In the genomic region with DNA sequence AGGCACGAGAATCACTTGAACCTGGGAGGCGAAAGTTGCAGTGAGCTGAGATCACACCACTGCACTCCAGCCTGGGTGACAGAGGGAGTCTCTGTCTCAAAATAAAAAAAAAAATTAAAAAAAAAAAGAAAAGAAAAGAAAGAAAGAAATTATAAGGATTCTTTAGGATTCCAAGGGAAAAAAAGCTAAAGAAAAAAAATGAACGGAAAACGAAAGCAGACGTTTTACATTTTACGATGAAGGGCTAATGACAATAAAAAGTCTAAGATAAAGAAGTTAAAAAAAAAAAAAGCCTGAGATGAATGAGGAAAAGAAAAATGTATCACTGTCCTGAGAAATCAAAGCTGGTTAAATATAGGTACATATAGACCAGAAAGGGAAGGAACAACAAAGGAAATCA, we compare ENCODE assay signal across 18 cellular contexts. TPM values are rescaled to one million over a fixed set of nuclear protein-coding genes. Genes with fewer than 3 reads are reported as not detected.
A peak's percentile ranks its signal among the peaks of the same experiment; 100 is the strongest.
DNase-seq lines count a peak whose midpoint lies in the region; ATAC-seq, FAIRE-seq and TF ChIP-seq lines count a peak whose summit lies in the region.
"Had no signal": no experiment of that assay in that cellular context is flagged by ENCODE, and none has a peak within 500 bp of the region (broad histone marks: within the 10 kb centered on the region; RNA-seq: fewer than 3 reads in every experiment).

No MANE protein-coding gene starts in this region.

- no peak for TF ChIP-seq EP300 in K562 (IDR thresholded peaks at IDR 0.05; ENCODE audit: low read length)

- no TSS peak for BruUV-seq in K562 (replicated peaks; lab: Mats Ljungman, UMichigan)

- H2AFZ ChIP-seq in K562 (ENCODE audit: low read depth, low read length), result no peak overlapping the region

- no peak for ATAC-seq in CD4-positive, alpha-beta T cell (ENCODE audit: poor library complexity)
- ATAC-seq in T-cell (replicated peaks in 1 of 4), result no peak
- ATAC-seq in K562, result no peak
- ATAC-seq in GM18868 (IDR thresholded peaks at IDR 0.05; ENCODE audit: unreplicated experiment), result no peak
- no peak for ATAC-seq in HG02973 (IDR thresholded peaks at IDR 0.05; ENCODE audit: unreplicated experiment)
- ATAC-seq: A549 had no signal

- TF ChIP-seq RAD21 in K562 (CRISPR knock-in tag; conservative IDR thresholded peaks at IDR 0.05 in 1 of 2, IDR thresholded peaks at IDR 0.05 in 1 of 2), result no peak

- no peaks in the 10 kb centered on the region for H3K27me3 Mint-ChIP-seq in CD4-positive, alpha-beta T cell
- H3K27me3 Mint-ChIP-seq in T-cell (no peaks in the 10 kb centered on the region), mesothelial cell of epicardium (ENCODE audit: low read depth) (no peaks in the 10 kb centered on the region)

- no peaks in the 10 kb centered on the region for H3K9me3 Mint-ChIP-seq in CD4-positive, alpha-beta T cell
- no peaks in the 10 kb centered on the region for H3K9me3 Mint-ChIP-seq in T-cell
- H3K9me3 Mint-ChIP-seq in mesothelial cell of epicardium, result no peaks in the 10 kb centered on the region

- in situ Hi-C loops in K562 (cut with MboI), result loop anchor here (5.0 kb wide), 1 partner anchor 165 kb away; no protein-coding TSS in a partner anchor

- TF ChIP-seq CTCF in CD4-positive, alpha-beta T cell (IDR thresholded peaks at IDR 0.05), result no peak
- TF ChIP-seq CTCF in K562 (IDR thresholded peaks at IDR 0.05 in 2 of 3, conservative IDR thresholded peaks at IDR 0.05 in 1 of 3; ENCODE audit: insufficient read depth in 2 of 3, low read depth in 1 of 3, low read length in 3 of 3) (no peak), mesothelial cell of epicardium (IDR thresholded peaks at IDR 0.05; ENCODE audit: unreplicated experiment) (no peak)

- H3K27ac ChIP-seq in CD4-positive, alpha-beta T cell (ENCODE audit: low read depth, low read length), result no peak overlapping the region
- H3K27ac ChIP-seq in K562 (ENCODE audit: extremely low read depth, low read depth, low read length), result no peak overlapping the region
- H3K27ac ChIP-seq: A549; BLaER1 treated with 17β-estradiol and CSF1 and Interleukin-3, amounts not matched to agents 10 nM and 100 nM had no signal

- POLR2A ChIA-PET in CD4-positive, alpha-beta T cell (lab: Charles Lee), result interaction anchor here (0.7 to 2.0 kb wide), 4 partner anchors 58 to 167 kb away, joined by 3 to 11 read pairs (median 4); a partner anchor contains a TSS
- POLR2A ChIA-PET in T-cell (lab: Charles Lee) (interaction anchor here in 1 of 2 donors (0.9 kb wide), 1 partner anchor 57 kb away, joined by 7 read pairs; no protein-coding TSS in a partner anchor), K562 (lab: Yijun Ruan, JAX) (interaction anchor here (0.6 to 1.6 kb wide), 7 partner anchors 8 to 366 kb away, joined by 3 to 9 read pairs (median 3); no protein-coding TSS in a partner anchor)

- H3K27me3 ChIP-seq in CD4-positive, alpha-beta T cell (ENCODE audit: control insufficient read depth, insufficient read depth, low read length), result no peaks in the 10 kb centered on the region
- no peaks in the 10 kb centered on the region for H3K27me3 ChIP-seq in K562 (ENCODE audit: control insufficient read depth in 2 of 2, insufficient read depth in 2 of 2, low read length in 2 of 2)
- H3K27me3 ChIP-seq: BLaER1 treated with 17β-estradiol and CSF1 and Interleukin-3, amounts not matched to agents 10 nM and 100 nM had no signal

- intact Hi-C loops in CD4-positive, alpha-beta T cell (cut with DNase I, micrococcal nuclease), result loop anchor here in 1 of 2 experiments (5.0 kb wide), 1 partner anchor 115 kb away; no protein-coding TSS in a partner anchor
- intact Hi-C loops in K562 (cut with micrococcal nuclease), result loop anchor here (10.0 kb wide), 1 partner anchor 662 kb away; no protein-coding TSS in a partner anchor

- no peak overlapping the region for H3K4me3 ChIP-seq in K562
- H3K4me3 ChIP-seq: A549; BLaER1 treated with 17β-estradiol and CSF1 and Interleukin-3, amounts not matched to agents 10 nM and 100 nM had no signal

- H3K4me1 ChIP-seq in K562 (replicated peaks in 1 of 2; ENCODE audit: control insufficient read depth in 2 of 2, insufficient read depth in 2 of 2, low read length in 2 of 2), result no peaks in the 10 kb centered on the region
- H3K4me1 ChIP-seq: A549; BLaER1 treated with 17β-estradiol and CSF1 and Interleukin-3, amounts not matched to agents 10 nM and 100 nM had no signal

- H3K9me3 ChIP-seq in CD4-positive, alpha-beta T cell (ENCODE audit: control insufficient read depth, low read length), result no peaks in the 10 kb centered on the region
- no peaks in the 10 kb centered on the region for H3K9me3 ChIP-seq in K562 (replicated peaks; ENCODE audit: control insufficient read depth, insufficient read depth, low read depth, low read length)
- H3K9me3 ChIP-seq: A549; BLaER1 treated with 17β-estradiol and CSF1 and Interleukin-3, amounts not matched to agents 10 nM and 100 nM had no signal

- H3K79me2 ChIP-seq in K562 (ENCODE audit: control insufficient read depth, insufficient read depth, low read length), result peaks cover 13% of the 10 kb centered on the region; the same call in 2 of the 3 replicates

- no peaks in the 10 kb centered on the region for H4K20me1 ChIP-seq in K562 (replicated peaks; ENCODE audit: control insufficient read depth, insufficient read depth, low read length)

- CTCF ChIA-PET in CD4-positive, alpha-beta T cell (lab: Charles Lee), result interaction anchor here (9.6 kb wide), 1 partner anchor 166 kb away, joined by 58 read pairs; no protein-coding TSS in a partner anchor
- CTCF ChIA-PET in T-cell (lab: Charles Lee) (interaction anchor here (0.5 to 6.9 kb wide), 12 partner anchors 14 to 819 kb away, joined by 3 to 96 read pairs (median 4); no protein-coding TSS in a partner anchor), K562 (lab: Yijun Ruan, JAX; ENCODE audit: low intra/inter-chr PET ratio) (interaction anchor here (0.7 to 3.8 kb wide), 3 partner anchors 167 to 628 kb away, joined by 3 to 93 read pairs (median 5); no protein-coding TSS in a partner anchor)

- TF ChIP-seq POLR2A in K562 (conservative IDR thresholded peaks at IDR 0.05), result no peak

- no peak for FAIRE-seq in K562 (lab: Jason Lieb, UNC)
- FAIRE-seq: A549, GM12892 had no signal

- H3K9ac ChIP-seq in K562 (ENCODE audit: insufficient read depth in 1 of 2, low read depth in 2 of 2, low read length in 2 of 2), result no peak overlapping the region
- H3K9ac ChIP-seq: BLaER1 treated with 17β-estradiol and CSF1 and Interleukin-3, amounts not matched to agents 10 nM and 100 nM had no signal

- no peaks in the 10 kb centered on the region for H3K9me1 ChIP-seq in K562 (ENCODE audit: control insufficient read depth, insufficient read depth, low read length)

- peaks cover 24% of the 10 kb centered on the region for H3K36me3 ChIP-seq in K562 (ENCODE audit: control insufficient read depth, insufficient read depth, low read length)

- H3K27ac Mint-ChIP-seq in CD4-positive, alpha-beta T cell, result peak overlapping the region; percentile 25
- H3K27ac Mint-ChIP-seq in T-cell (peak overlapping the region; percentile 25 to 36), mesothelial cell of epicardium (peak overlapping the region; percentile 73)

- H3K36me3 Mint-ChIP-seq in CD4-positive, alpha-beta T cell (ENCODE audit: low read depth), result peaks cover 22% of the 10 kb centered on the region
- H3K36me3 Mint-ChIP-seq in T-cell, result peaks cover 13% of the 10 kb centered on the region
- H3K36me3 Mint-ChIP-seq in mesothelial cell of epicardium, result peaks cover 12% of the 10 kb centered on the region

- no peak for DNase-seq in CD4-positive, alpha-beta T cell
- no peak for DNase-seq in T-cell
- DNase-seq in K562 (ENCODE audit: extremely low read depth in 1 of 4, low spot score in 3 of 4), result no peak
- DNase-seq in mesothelial cell of epicardium (ENCODE audit: low spot score in 2 of 2, unreplicated experiment in 2 of 2), result no peak
- no peak for DNase-seq in activated CD4-positive, alpha-beta T cell treated with anti-CD3 and anti-CD28 coated beads, Interleukin-2, amount 50 U/mL, for 1 hour
- DNase-seq in iPS-NIHi7 (ENCODE audit: extremely low spot score), result no peak
- DNase-seq: GF-D8, GOT3, KG1, NCI-H1436 treated with DMSO at 0.1 percent for 48 hours, NCI-H2081, NCI-H524, SHP77 had no signal

- no peak overlapping the region for H3K4me2 ChIP-seq in K562 (ENCODE audit: insufficient read depth, low read length)
- H3K4me2 ChIP-seq: A549; BLaER1 treated with 17β-estradiol and CSF1 and Interleukin-3, amounts not matched to agents 10 nM and 100 nM had no signal

- no peaks in the 10 kb centered on the region for H3K4me1 Mint-ChIP-seq in CD4-positive, alpha-beta T cell (ENCODE audit: low read depth)
- peaks cover 11 to 28% (median 17%) of the 10 kb centered on the region in 3 donors for H3K4me1 Mint-ChIP-seq in T-cell
- peaks cover 7% of the 10 kb centered on the region for H3K4me1 Mint-ChIP-seq in mesothelial cell of epicardium

- 80% methylated on average over 6 of the region's 6 CpGs for WGBS in K562 (ENCODE audit: insufficient coverage, low coverage, missing lambda C conversion rate)

- no peak overlapping the region for H3K4me3 Mint-ChIP-seq in CD4-positive, alpha-beta T cell
- H3K4me3 Mint-ChIP-seq in T-cell (no peak overlapping the region), mesothelial cell of epicardium (no peak overlapping the region)

RNA-seq across cellular contexts. Expression of a gene that starts 58.5 kb away (rescaled TPM):
- 10 to 100 TPM; 16.4 to 16.9 TPM for total RNA-seq in CD4-positive, alpha-beta T cell
- 100 to 1,000 TPM in 2 of 5 donors, 10 to 100 TPM in 3; 44.3 to 138 (median 82.9) TPM for total RNA-seq in T-cell
- 26.1 and 163 TPM in 2 replicates for total RNA-seq in K562 (2011; cell fraction: chromatin; rRNA removed; ENCODE audit: low replicate concordance)
- 8.8 and 15.8 TPM in 2 replicates for total RNA-seq in K562 (2011; cell fraction: nucleolus; rRNA removed)
- 38.1 and 53.0 TPM in 2 replicates for total RNA-seq in K562 (2011; cell fraction: nucleoplasm; rRNA removed)
- total RNA-seq in K562 (2014; rRNA removed), result 6.3 and 7.6 TPM in 2 replicates
- total RNA-seq in K562 (2014; rRNA removed; fragmentation: Illumina TruSeq; extraction: Trizol), result 16.3 and 17.9 TPM in 2 replicates
- total RNA-seq in K562 (2015; rRNA removed; fragmentation: Illumina TruSeq; extraction: Trizol), result 20.1 and 21.6 TPM in 2 replicates
- 23.1 and 23.8 TPM in 2 replicates for total RNA-seq in K562 (2021)
- polyA plus RNA-seq in K562 (2011; rRNA removed), result 27.1 and 27.9 TPM in 2 replicates
- polyA plus RNA-seq in K562 (2011; cell fraction: cytosol; rRNA removed), result 16.0 and 30.7 TPM in 2 replicates
- polyA plus RNA-seq in K562 (2011; cell fraction: nucleus; rRNA removed), result 61.3 and 78.0 TPM in 2 replicates
- 13.2 and 16.3 TPM in 2 replicates for polyA plus RNA-seq in K562 (2012)
- polyA plus RNA-seq in K562 (2014; fragmentation: Illumina TruSeq; extraction: Trizol), result 24.5 and 26.8 TPM in 2 replicates
- 1 to 10 TPM; 2.5 to 4.0 TPM for polyA plus RNA-seq in K562 (2014; fragmentation: Nextera tagmentation; extraction: Ambion mirVana)
- polyA plus RNA-seq in K562 (2014; rRNA removed), result 10.9 and 12.1 TPM in 2 replicates
- polyA minus RNA-seq in K562 (2011; rRNA and poly(A)+ RNA removed), result 80.6 and 96.0 TPM in 2 replicates
- 15.1 and 17.0 TPM in 2 replicates for polyA minus RNA-seq in K562 (2011; cell fraction: cytosol; rRNA and poly(A)+ RNA removed)
- polyA minus RNA-seq in K562 (2011; cell fraction: nucleus; rRNA and poly(A)+ RNA removed), result 52.2 and 93.1 TPM in 2 replicates
- total RNA-seq in mesothelial cell of epicardium, result 47.6 to 54.5 TPM (median 53.0 TPM) in 3 replicates
